ENCODE assay signal across 1 cellular context in genomic region chr1:169484683-169485426, GRCh38.
A peak's percentile ranks its signal among the peaks of the same experiment; 100 is the strongest.
TF ChIP-seq lines count a peak whose summit lies in the region.

No MANE protein-coding gene starts in this region.

TF ChIP-seq in HepG2, 621 proteins besides CTCF, POLR2A, EP300 and RAD21 (continued from another document and continues in another):
- TF ChIP-seq ZNF362 (CRISPR knock-in tag; IDR thresholded peaks at IDR 0.05; ENCODE audit: borderline replicate concordance): peak; percentile 9; the same call in 1 of the 2 replicates
- TF ChIP-seq TFE3 (CRISPR knock-in tag; IDR thresholded peaks at IDR 0.05): 0 out of 2 replicates have a peak, but pooled peaks have one; percentile 43
- TF ChIP-seq ZFYVE20 (CRISPR knock-in tag; IDR thresholded peaks at IDR 0.05; ENCODE audit: borderline replicate concordance, low read depth): no peak
- peak; percentile 76; the same call in 1 of the 2 replicates for TF ChIP-seq HBP1 (CRISPR knock-in tag; IDR thresholded peaks at IDR 0.05; ENCODE audit: low read depth)
- TF ChIP-seq ZNF574 (CRISPR knock-in tag; IDR thresholded peaks at IDR 0.05): peak; percentile 31; the same call in 1 of the 2 replicates
- no peak for TF ChIP-seq ZNF749 (CRISPR knock-in tag; IDR thresholded peaks at IDR 0.05; ENCODE audit: borderline replicate concordance)
- no peak for TF ChIP-seq TOPORS (CRISPR knock-in tag; IDR thresholded peaks at IDR 0.05)
- TF ChIP-seq KAT8 (CRISPR knock-in tag; IDR thresholded peaks at IDR 0.05): peak; percentile 54
- no peak for TF ChIP-seq ZFP91 (CRISPR knock-in tag; IDR thresholded peaks at IDR 0.05; ENCODE audit: borderline replicate concordance)
- TF ChIP-seq ZC3H13 (CRISPR knock-in tag; IDR thresholded peaks at IDR 0.05): no peak; the same call in 1 of the 2 replicates
- TF ChIP-seq THAP9 (CRISPR knock-in tag; IDR thresholded peaks at IDR 0.05; ENCODE audit: borderline replicate concordance): no peak
- 0 out of 2 replicates have a peak, but pooled peaks have one; percentile 20 for TF ChIP-seq ZNF772 (CRISPR knock-in tag; IDR thresholded peaks at IDR 0.05)
- no peak for TF ChIP-seq ARNT (IDR thresholded peaks at IDR 0.05)
- no peak for TF ChIP-seq YY1 (IDR thresholded peaks at IDR 0.05; ENCODE audit: insufficient read depth, insufficient replicate concordance, low read depth, low read length)
- no peak for TF ChIP-seq PHF21A (CRISPR knock-in tag; IDR thresholded peaks at IDR 0.05)
- TF ChIP-seq ZBTB2 (CRISPR knock-in tag; IDR thresholded peaks at IDR 0.05; ENCODE audit: low read depth): no peak
- TF ChIP-seq SRY (CRISPR knock-in tag; IDR thresholded peaks at IDR 0.05): no peak
- no peak for TF ChIP-seq EHMT2 (IDR thresholded peaks at IDR 0.05; ENCODE audit: borderline replicate concordance, low read depth, low read length)
- TF ChIP-seq ZNF280D (CRISPR knock-in tag; IDR thresholded peaks at IDR 0.05): no peak
- no peak for TF ChIP-seq ZNF790 (CRISPR knock-in tag; IDR thresholded peaks at IDR 0.05; ENCODE audit: borderline replicate concordance)
- no peak for TF ChIP-seq ZNF800 (CRISPR knock-in tag; IDR thresholded peaks at IDR 0.05)
- TF ChIP-seq MXI1 (IDR thresholded peaks at IDR 0.05; ENCODE audit: borderline replicate concordance, low read depth, low read length): peak; percentile 81; the same call in 1 of the 3 replicates
- TF ChIP-seq DR1 (CRISPR knock-in tag; IDR thresholded peaks at IDR 0.05): no peak
- no peak for TF ChIP-seq ZNF253 (CRISPR knock-in tag; IDR thresholded peaks at IDR 0.05; ENCODE audit: borderline replicate concordance)
- TF ChIP-seq PTBP1 (IDR thresholded peaks at IDR 0.05; ENCODE audit: low read depth, low read length, poor library complexity, severe bottlenecking): no peak
- no peak for TF ChIP-seq CENPT (CRISPR knock-in tag; IDR thresholded peaks at IDR 0.05; ENCODE audit: low read depth)
- no peak for TF ChIP-seq ZKSCAN8 (CRISPR knock-in tag; IDR thresholded peaks at IDR 0.05; ENCODE audit: borderline replicate concordance)
- TF ChIP-seq REXO4 (CRISPR knock-in tag; IDR thresholded peaks at IDR 0.05; ENCODE audit: borderline replicate concordance): no peak
- TF ChIP-seq SMARCE1 (IDR thresholded peaks at IDR 0.05; ENCODE audit: borderline replicate concordance): no peak
- TF ChIP-seq ZNF891 (CRISPR knock-in tag; IDR thresholded peaks at IDR 0.05): no peak
- TF ChIP-seq ZNF138 (CRISPR knock-in tag; IDR thresholded peaks at IDR 0.05; ENCODE audit: low read depth): no peak
- TF ChIP-seq ZNF614 (CRISPR knock-in tag; IDR thresholded peaks at IDR 0.05; ENCODE audit: borderline replicate concordance): no peak
- TF ChIP-seq MAX (IDR thresholded peaks at IDR 0.05): peak; percentile 95
- TF ChIP-seq HNRNPK (IDR thresholded peaks at IDR 0.05; ENCODE audit: low read depth, low read length, poor library complexity, severe bottlenecking): no peak
- TF ChIP-seq MIER3 (CRISPR knock-in tag; IDR thresholded peaks at IDR 0.05; ENCODE audit: borderline replicate concordance): no peak; the same call in 1 of the 2 replicates
- no peak for TF ChIP-seq ZBTB26 (CRISPR knock-in tag; IDR thresholded peaks at IDR 0.05; ENCODE audit: borderline replicate concordance)
- TF ChIP-seq SOX5 (CRISPR knock-in tag; IDR thresholded peaks at IDR 0.05; ENCODE audit: borderline replicate concordance): peak; percentile 80
- TF ChIP-seq PRPF4 (IDR thresholded peaks at IDR 0.05; ENCODE audit: low read depth, low read length, poor library complexity, severe bottlenecking): no peak
- TF ChIP-seq ZNF24 (IDR thresholded peaks at IDR 0.05): no peak
- TF ChIP-seq ATF7-NPFF (CRISPR knock-in tag; IDR thresholded peaks at IDR 0.05; ENCODE audit: low read depth): 0 out of 2 replicates have a peak, but pooled peaks have one; percentile 20
- no peak for TF ChIP-seq SMAD9 (CRISPR knock-in tag; IDR thresholded peaks at IDR 0.05)
